14 cellular contexts compared by ENCODE assay signal in genomic region chr5:130316971-130317421, GRCh38.
A peak's percentile ranks its signal among the peaks of the same experiment; 100 is the strongest.
DNase-seq lines count a peak whose midpoint lies in the region; ATAC-seq and TF ChIP-seq lines count a peak whose summit lies in the region.
"Had no signal": no experiment of that assay in that cellular context is flagged by ENCODE, and none has a peak within 500 bp of the region (broad histone marks: within the 10 kb centered on the region; RNA-seq: fewer than 3 reads in every experiment).

No MANE protein-coding gene starts in this region.

- ATAC-seq in GM21515 (IDR thresholded peaks at IDR 0.05; ENCODE audit: unreplicated experiment): peak; percentile 53
- ATAC-seq in HG03354 (IDR thresholded peaks at IDR 0.05; ENCODE audit: poor library complexity, severe bottlenecking, unreplicated experiment): peak; percentile 89
- no peak for ATAC-seq in stimulated activated naive B cell treated with anti-CD40 and anti-IgM and Interleukin-4, amounts not matched to agents 10 μg/mL and 1 μg/mL and 100 μg/mL, for 72 hours (replicated peaks)
- ATAC-seq: activated CD4-positive, CD25-positive, alpha-beta regulatory T cell treated with anti-CD3 and anti-CD28 coated beads, Interleukin-2, amount 50 U/mL, for 24 hours had no signal

- in situ Hi-C loops in brain microvascular endothelial cell (cut with HindIII; ENCODE audit: low pct_ligation_motif_present, low sequenced_read_pairs): no loop called here

- no peaks in the 10 kb centered on the region for H3K27me3 ChIP-seq in hepatocyte
- no peaks in the 10 kb centered on the region for H3K27me3 ChIP-seq in brain microvascular endothelial cell (replicated peaks)

- no peak for TF ChIP-seq CTCF in hepatocyte (IDR thresholded peaks at IDR 0.05; ENCODE audit: poor library complexity)
- TF ChIP-seq CTCF in brain microvascular endothelial cell (IDR thresholded peaks at IDR 0.05; ENCODE audit: low read depth, low read length, missing control alignments): no peak

- H3K9me2 ChIP-seq in hepatocyte (replicated peaks; ENCODE audit: insufficient read depth): no peaks in the 10 kb centered on the region

- H3K36me3 ChIP-seq in hepatocyte (replicated peaks; ENCODE audit: insufficient read depth, low read depth) (no peaks in the 10 kb centered on the region), brain microvascular endothelial cell (replicated peaks) (no peaks in the 10 kb centered on the region)

- H4K20me1 ChIP-seq in hepatocyte (ENCODE audit: insufficient read depth, poor library complexity, severe bottlenecking): no peaks in the 10 kb centered on the region

- whole genome bisulfite sequencing in hepatocyte (ENCODE audit: low lambda C conversion rate, missing lambda C conversion rate): 29% methylated on average over 5 of the region's 5 CpGs

- no peaks in the 10 kb centered on the region for H3K9me3 ChIP-seq in hepatocyte (ENCODE audit: low read depth)

- no peak overlapping the region for H3K4me3 Mint-ChIP-seq in activated naive CD4-positive, alpha-beta T cell treated with anti-CD3 and anti-CD28 coated beads, Interleukin-2, amount 10 ng/mL, durations not matched to agents 7 days and 5 days
- H3K4me3 Mint-ChIP-seq in stimulated activated naive B cell treated with anti-CD40 and anti-IgM and Interleukin-4, amounts not matched to agents 10 μg/mL and 1 μg/mL and 100 μg/mL, for 72 hours: no peak overlapping the region

- H3K36me3 Mint-ChIP-seq in activated naive CD4-positive, alpha-beta T cell treated with anti-CD3 and anti-CD28 coated beads, Interleukin-2, amount 10 ng/mL, durations not matched to agents 7 days and 5 days: no peaks in the 10 kb centered on the region
- peaks cover 0 to 4% of the 10 kb centered on the region in 2 donors for H3K36me3 Mint-ChIP-seq in stimulated activated naive B cell treated with anti-CD40 and anti-IgM and Interleukin-4, amounts not matched to agents 10 μg/mL and 1 μg/mL and 100 μg/mL, for 72 hours

- CTCF ChIA-PET in activated naive CD4-positive, alpha-beta T cell treated with anti-CD3 and anti-CD28 coated beads, Interleukin-2, amount 10 ng/mL, durations not matched to agents 7 days and 5 days (lab: Charles Lee): no interaction called here

- peaks cover 17% of the 10 kb centered on the region for H3K4me1 ChIP-seq in hepatocyte (ENCODE audit: insufficient read depth)
- H3K4me1 ChIP-seq: parathyroid adenoma had no signal

- peak overlapping the region; percentile 11 for H3K4me2 ChIP-seq in hepatocyte
- H3K4me2 ChIP-seq: KMS-11 had no signal

- H3K27ac ChIP-seq in hepatocyte (peak overlapping the region; percentile 87), brain microvascular endothelial cell (no peak overlapping the region)
- H3K27ac ChIP-seq: KMS-11, parathyroid adenoma had no signal

- no peaks in the 10 kb centered on the region for H3K79me2 ChIP-seq in hepatocyte
- H3K79me2 ChIP-seq: parathyroid adenoma had no signal

- peaks cover 2% of the 10 kb centered on the region for H3K9me3 Mint-ChIP-seq in activated naive CD4-positive, alpha-beta T cell treated with anti-CD3 and anti-CD28 coated beads, Interleukin-2, amount 10 ng/mL, durations not matched to agents 7 days and 5 days
- peaks cover 7 to 16% of the 10 kb centered on the region in 2 donors for H3K9me3 Mint-ChIP-seq in stimulated activated naive B cell treated with anti-CD40 and anti-IgM and Interleukin-4, amounts not matched to agents 10 μg/mL and 1 μg/mL and 100 μg/mL, for 72 hours

- H3K27ac Mint-ChIP-seq in activated naive CD4-positive, alpha-beta T cell treated with anti-CD3 and anti-CD28 coated beads, Interleukin-2, amount 10 ng/mL, durations not matched to agents 7 days and 5 days: no peak overlapping the region
- no peak overlapping the region for H3K27ac Mint-ChIP-seq in stimulated activated naive B cell treated with anti-CD40 and anti-IgM and Interleukin-4, amounts not matched to agents 10 μg/mL and 1 μg/mL and 100 μg/mL, for 72 hours

- no peaks in the 10 kb centered on the region for H3K4me1 Mint-ChIP-seq in activated naive CD4-positive, alpha-beta T cell treated with anti-CD3 and anti-CD28 coated beads, Interleukin-2, amount 10 ng/mL, durations not matched to agents 7 days and 5 days
- H3K4me1 Mint-ChIP-seq in stimulated activated naive B cell treated with anti-CD40 and anti-IgM and Interleukin-4, amounts not matched to agents 10 μg/mL and 1 μg/mL and 100 μg/mL, for 72 hours: no peaks in the 10 kb centered on the region

- peak; percentile 17 for DNase-seq in ELF-1 (ENCODE audit: low read depth, low spot score)
- DNase-seq in hepatocyte (ENCODE audit: low spot score): peak; percentile 37
- no peak for DNase-seq in NCI-H526 (lab: John Stamatoyannopoulos, UW)
- DNase-seq in activated naive CD4-positive, alpha-beta T cell treated with anti-CD3 and anti-CD28 coated beads, Interleukin-2, amount 10 ng/mL, durations not matched to agents 7 days and 5 days: no peak
- DNase-seq in stimulated activated naive B cell treated with anti-CD40 and anti-IgM and Interleukin-4, amounts not matched to agents 10 μg/mL and 1 μg/mL and 100 μg/mL, for 72 hours: no peak
- no peak for DNase-seq in brain microvascular endothelial cell
- DNase-seq: activated T-cell treated with anti-CD3 and anti-CD28 coated beads, Interleukin-2, amount 50 U/mL, for 1 hour; NCI-H2171; stimulated activated CD8-positive, alpha-beta memory T cell treated with anti-CD3 and anti-CD28 coated beads, Interleukin-4, amount 100 ng/mL, for 48 hours had no signal

- no peaks in the 10 kb centered on the region for H3K27me3 Mint-ChIP-seq in activated naive CD4-positive, alpha-beta T cell treated with anti-CD3 and anti-CD28 coated beads, Interleukin-2, amount 10 ng/mL, durations not matched to agents 7 days and 5 days
- H3K27me3 Mint-ChIP-seq in stimulated activated naive B cell treated with anti-CD40 and anti-IgM and Interleukin-4, amounts not matched to agents 10 μg/mL and 1 μg/mL and 100 μg/mL, for 72 hours: no peaks in the 10 kb centered on the region

- H2AFZ ChIP-seq in hepatocyte: peak overlapping the region; percentile 39
- H2AFZ ChIP-seq: parathyroid adenoma had no signal

- H3K4me3 ChIP-seq in hepatocyte: no peak overlapping the region
- H3K4me3 ChIP-seq in brain microvascular endothelial cell (ENCODE audit: low read depth, low read length): no peak overlapping the region

Comparison
In these comparisons a context has a peak if more than half of its experiments do, and no peak if none do; other contexts are left out.
1. DNase-seq: peak in ELF-1 (single experiment) and hepatocyte (single experiment); none in NCI-H526 (0 of 2), activated naive CD4-positive, alpha-beta T cell treated with anti-CD3 and anti-CD28 coated beads, Interleukin-2, amount 10 ng/mL, durations not matched to agents 7 days and 5 days (single experiment), stimulated activated naive B cell treated with anti-CD40 and anti-IgM and Interleukin-4, amounts not matched to agents 10 μg/mL and 1 μg/mL and 100 μg/mL, for 72 hours (single experiment) and brain microvascular endothelial cell (single experiment).
2. ATAC-seq: peak in GM21515 (single experiment) and HG03354 (single experiment); none in stimulated activated naive B cell treated with anti-CD40 and anti-IgM and Interleukin-4, amounts not matched to agents 10 μg/mL and 1 μg/mL and 100 μg/mL, for 72 hours (0 of 2).